36 cellular contexts compared by ENCODE assay signal in genomic region chr1:237227507-237227906, GRCh38.
"Had no signal": no experiment of that assay in that cellular context is flagged by ENCODE, and none has a peak within 500 bp of the region (broad histone marks: within the 10 kb centered on the region; RNA-seq: fewer than 3 reads in every experiment).

No MANE protein-coding gene starts in this region.

- H3K4me1 ChIP-seq: Peyer's patch had no signal

- H3K4me1 Mint-ChIP-seq: activated B cell treated with CpG ODN at 0.5 μM for 24 hours; activated naive CD8-positive, alpha-beta T cell treated with anti-CD3 and anti-CD28 coated beads, Interleukin-2, amount 50 U/mL, for 24 hours; central memory CD8-positive, alpha-beta T cell had no signal

- H3K4me3 ChIP-seq: Peyer's patch had no signal

- H3K27ac Mint-ChIP-seq: activated B cell treated with CpG ODN at 0.5 μM for 24 hours; activated CD4-positive, alpha-beta memory T cell treated with anti-CD3 and anti-CD28 coated beads for 36 hours; activated naive CD4-positive, alpha-beta T cell treated with anti-CD3 and anti-CD28 coated beads for 36 hours; activated naive CD4-positive, alpha-beta T cell treated with anti-CD3 and anti-CD28 coated beads, Interleukin-2, amount 50 U/mL, for 72 hours; activated naive CD8-positive, alpha-beta T cell treated with anti-CD3 and anti-CD28 coated beads, Interleukin-2, amount 50 U/mL, for 24 hours; activated T-helper 1 cell treated with anti-CD3 and anti-CD28 coated beads, Interleukin-12 subunit alpha, Interleukin-12 subunit beta, Interleukin-2, Interleukin-4 antibody, amounts not matched to agents 30 ng/mL and 10 ng/mL and 1 ng/mL, durations not matched to agents 14 hours and 24 hours and 36 hours; brain had no signal

- ATAC-seq: activated naive CD4-positive, alpha-beta T cell treated with anti-CD3 and anti-CD28 coated beads, Interleukin-2, amount 50 U/mL, for 72 hours; activated naive CD8-positive, alpha-beta T cell treated with anti-CD3 and anti-CD28 coated beads, Interleukin-2, amount 50 U/mL, for 24 hours; activated T-cell treated with anti-CD3 and anti-CD28 coated beads, Interleukin-2, amount 50 U/mL, for 4 hours; PC-3 had no signal

- H3K36me3 Mint-ChIP-seq: activated CD4-positive, alpha-beta memory T cell treated with anti-CD3 and anti-CD28 coated beads for 36 hours; activated naive CD4-positive, alpha-beta T cell treated with anti-CD3 and anti-CD28 coated beads, Interleukin-2, amount 50 U/mL, for 72 hours; brain had no signal

- H3K27me3 ChIP-seq: Peyer's patch had no signal

- DNase-seq: activated B cell treated with CpG ODN at 0.5 μM for 24 hours; activated CD4-positive, alpha-beta memory T cell treated with anti-CD3 and anti-CD28 coated beads for 36 hours; activated CD4-positive, alpha-beta T cell treated with anti-CD3 and anti-CD28 coated beads for 4 hours; activated CD4-positive, alpha-beta T cell treated with anti-CD3 and anti-CD28 coated beads, Interleukin-2, amount 50 U/mL, for 1 hour; activated CD4-positive, CD25-positive, alpha-beta regulatory T cell treated with anti-CD3 and anti-CD28 coated beads, Interleukin-2, amount 50 U/mL, for 72 hours; activated CD8-positive, alpha-beta memory T cell treated with anti-CD3 and anti-CD28 coated beads, Interleukin-2, amount 50 U/mL, for 4 hours; activated gamma-delta T cell treated with Interleukin-2 at 50 U/mL for 16 hours; activated naive CD4-positive, alpha-beta T cell treated with anti-CD3 and anti-CD28 coated beads for 36 hours; activated naive CD8-positive, alpha-beta T cell treated with anti-CD3 and anti-CD28 coated beads, Interleukin-2, amount 50 U/mL, for 24 hours; activated T-cell treated with anti-CD3 and anti-CD28 coated beads for 4 hours; activated T-cell treated with anti-CD3 and anti-CD28 coated beads, Interleukin-2, amount 50 U/mL, for 4 hours; anterior cingulate cortex; Karpas-422; KBM-7; NCI-H1417; NCI-H146; NCI-H187; NCI-H2029 treated with DMSO at 0.1 percent for 48 hours; NCI-H2107; NCI-H2171; NCI-H510A; NCI-H748 treated with DMSO at 0.1 percent for 48 hours; NK-92 treated with Interleukin-12 subunit alpha and Interleukin-12 subunit beta, amount 100 ng/mL, for 24 hours; PC-3; Peyer's patch; RPMI8226; SW 1271; T-helper 1 cell; T-helper 2 cell; T-helper 9 cell had no signal

- H3K4me3 Mint-ChIP-seq: activated B cell treated with CpG ODN at 0.5 μM for 24 hours; activated CD4-positive, alpha-beta memory T cell treated with anti-CD3 and anti-CD28 coated beads for 36 hours; activated naive CD4-positive, alpha-beta T cell treated with anti-CD3 and anti-CD28 coated beads for 36 hours; activated naive CD8-positive, alpha-beta T cell treated with anti-CD3 and anti-CD28 coated beads, Interleukin-2, amount 50 U/mL, for 24 hours; activated T-cell treated with anti-CD3 and anti-CD28 coated beads, Interleukin-2, amount 50 U/mL, for 4 hours; activated T-helper 1 cell treated with anti-CD3 and anti-CD28 coated beads, Interleukin-12 subunit alpha, Interleukin-12 subunit beta, Interleukin-2, Interleukin-4 antibody, amounts not matched to agents 30 ng/mL and 10 ng/mL and 1 ng/mL, durations not matched to agents 14 hours and 24 hours and 36 hours; brain; central memory CD8-positive, alpha-beta T cell had no signal

- H3K27ac ChIP-seq: Peyer's patch, VCaP had no signal

- H3K36me3 ChIP-seq: Peyer's patch had no signal

- FAIRE-seq: bronchial epithelial cell had no signal

- H3K27me3 Mint-ChIP-seq: activated B cell treated with CpG ODN at 0.5 μM for 24 hours had no signal

- H3K9me3 Mint-ChIP-seq: activated B cell treated with CpG ODN at 0.5 μM for 24 hours; activated CD4-positive, alpha-beta memory T cell treated with anti-CD3 and anti-CD28 coated beads for 36 hours; activated naive CD4-positive, alpha-beta T cell treated with anti-CD3 and anti-CD28 coated beads, Interleukin-2, amount 50 U/mL, for 72 hours; activated naive CD8-positive, alpha-beta T cell treated with anti-CD3 and anti-CD28 coated beads, Interleukin-2, amount 50 U/mL, for 24 hours; activated T-cell treated with anti-CD3 and anti-CD28 coated beads, Interleukin-2, amount 50 U/mL, for 4 hours; activated T-helper 1 cell treated with anti-CD3 and anti-CD28 coated beads, Interleukin-12 subunit alpha, Interleukin-12 subunit beta, Interleukin-2, Interleukin-4 antibody, amounts not matched to agents 30 ng/mL and 10 ng/mL and 1 ng/mL, durations not matched to agents 14 hours and 24 hours and 36 hours; brain; central memory CD8-positive, alpha-beta T cell had no signal

- H3K9me3 ChIP-seq: Peyer's patch had no signal
